ENCODE assay signal across 2 cellular contexts in genomic region chr18:63336366-63337099, GRCh38.
A peak's percentile ranks its signal among the peaks of the same experiment; 100 is the strongest.
TF ChIP-seq lines count a peak whose summit lies in the region.

No MANE protein-coding gene starts in this region.

TF ChIP-seq in HCT116, 20 proteins besides CTCF, POLR2A, EP300 and RAD21 (continued from another document):
- TF ChIP-seq EZH2phosphoT487 (IDR thresholded peaks at IDR 0.05; ENCODE audit: borderline replicate concordance) = no peak
- TF ChIP-seq EZH2 (IDR thresholded peaks at IDR 0.05) = no peak
- no peak for TF ChIP-seq YY1 (IDR thresholded peaks at IDR 0.05; ENCODE audit: extremely low read depth, insufficient replicate concordance, low read depth, low read length)
- TF ChIP-seq, protein P1, sequence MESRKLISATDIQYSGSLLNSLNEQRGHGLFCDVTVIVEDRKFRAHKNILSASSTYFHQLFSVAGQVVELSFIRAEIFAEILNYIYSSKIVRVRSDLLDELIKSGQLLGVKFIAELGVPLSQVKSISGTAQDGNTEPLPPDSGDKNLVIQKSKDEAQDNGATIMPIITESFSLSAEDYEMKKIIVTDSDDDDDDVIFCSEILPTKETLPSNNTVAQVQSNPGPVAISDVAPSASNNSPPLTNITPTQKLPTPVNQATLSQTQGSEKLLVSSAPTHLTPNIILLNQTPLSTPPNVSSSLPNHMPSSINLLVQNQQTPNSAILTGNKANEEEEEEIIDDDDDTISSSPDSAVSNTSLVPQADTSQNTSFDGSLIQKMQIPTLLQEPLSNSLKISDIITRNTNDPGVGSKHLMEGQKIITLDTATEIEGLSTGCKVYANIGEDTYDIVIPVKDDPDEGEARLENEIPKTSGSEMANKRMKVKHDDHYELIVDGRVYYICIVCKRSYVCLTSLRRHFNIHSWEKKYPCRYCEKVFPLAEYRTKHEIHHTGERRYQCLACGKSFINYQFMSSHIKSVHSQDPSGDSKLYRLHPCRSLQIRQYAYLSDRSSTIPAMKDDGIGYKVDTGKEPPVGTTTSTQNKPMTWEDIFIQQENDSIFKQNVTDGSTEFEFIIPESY (IDR thresholded peaks at IDR 0.05; ENCODE audit: extremely low read depth, insufficient replicate concordance, low read length) = no peak
- peak; percentile 40; the same call in 1 of the 2 replicates for TF ChIP-seq MAX (IDR thresholded peaks at IDR 0.05)
- TF ChIP-seq REST (IDR thresholded peaks at IDR 0.05; ENCODE audit: low read depth) = no peak
- no peak for TF ChIP-seq ZNF274 (IDR thresholded peaks at IDR 0.05; ENCODE audit: low read depth, low read length)
- TF ChIP-seq SIN3A (IDR thresholded peaks at IDR 0.05; ENCODE audit: low read depth) = peak; percentile 38; the same call in 1 of the 2 replicates
- TF ChIP-seq FOSL1 (IDR thresholded peaks at IDR 0.05; ENCODE audit: low read depth) = peak; percentile 82
- TF ChIP-seq ZFX (IDR thresholded peaks at IDR 0.05) = no peak

TF ChIP-seq in WTC11, 78 proteins besides CTCF, POLR2A, EP300 and RAD21 (continued from another document):
- TF ChIP-seq ARID4B (CRISPR knock-in tag; IDR thresholded peaks at IDR 0.05; ENCODE audit: borderline replicate concordance) (no peak), GABPB1 (CRISPR knock-in tag; IDR thresholded peaks at IDR 0.05) (0 out of 2 replicates have a peak, but pooled peaks have one; percentile 12)
